Comparison of ENCODE assay signal across 10 cellular contexts in the genomic region with DNA sequence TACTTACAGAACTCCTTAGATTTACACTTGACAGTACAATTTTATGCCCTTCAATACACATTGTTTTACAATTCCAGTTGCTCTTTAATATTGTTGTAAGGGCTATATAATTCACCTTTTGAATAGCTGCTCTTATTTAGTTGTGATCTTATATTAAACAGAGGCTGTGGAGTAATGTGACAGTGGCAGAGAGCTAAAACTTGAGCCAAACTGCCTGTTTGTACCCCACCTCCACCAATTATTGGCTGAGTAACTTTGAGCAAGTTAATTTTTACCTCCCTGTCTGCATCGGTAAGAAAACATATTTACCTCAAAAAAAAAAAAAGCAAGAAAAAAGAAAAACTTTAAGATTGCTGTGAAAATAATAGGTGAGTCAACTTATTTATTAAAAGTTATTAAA. TPM values are rescaled to one million over a fixed set of nuclear protein-coding genes. Genes with fewer than 3 reads are reported as not detected.
DNase-seq lines count a peak whose midpoint lies in the region; ATAC-seq and TF ChIP-seq lines count a peak whose summit lies in the region.
"Had no signal": no experiment of that assay in that cellular context is flagged by ENCODE, and none has a peak within 500 bp of the region (broad histone marks: within the 10 kb centered on the region; RNA-seq: fewer than 3 reads in every experiment).

No MANE protein-coding gene starts in this region.

- no peaks in the 10 kb centered on the region for H3K36me3 ChIP-seq in tibial nerve

- WGBS in tibial nerve, 2 donors = 24 to 31% methylated on average over 1 of the region's 1 CpG

- peaks cover 53% of the 10 kb centered on the region for H3K4me1 Mint-ChIP-seq in activated CD4-positive, alpha-beta T cell treated with anti-CD3 and anti-CD28 coated beads, Interleukin-2, amount 10 ng/mL, durations not matched to agents 7 days and 5 days
- H3K4me1 Mint-ChIP-seq in activated T-helper 17 cell treated with anti-CD3 and anti-CD28 coated beads, Interleukin-2, amount 50 U/mL, for 72 hours = peaks cover 47% of the 10 kb centered on the region
- peaks cover 68% of the 10 kb centered on the region for H3K4me1 Mint-ChIP-seq in stimulated activated memory B cell treated with anti-CD40 and anti-IgM and Interleukin-4, amounts not matched to agents 10 μg/mL and 1 μg/mL and 100 μg/mL, for 72 hours

- no peaks in the 10 kb centered on the region for H3K27me3 ChIP-seq in tibial nerve

- peak overlapping the region; percentile 97 for H3K4me3 Mint-ChIP-seq in activated CD4-positive, alpha-beta T cell treated with anti-CD3 and anti-CD28 coated beads, Interleukin-2, amount 10 ng/mL, durations not matched to agents 7 days and 5 days
- H3K4me3 Mint-ChIP-seq in activated T-helper 17 cell treated with anti-CD3 and anti-CD28 coated beads, Interleukin-2, amount 50 U/mL, for 72 hours = peak overlapping the region; percentile 95
- peak overlapping the region; percentile 95 for H3K4me3 Mint-ChIP-seq in stimulated activated memory B cell treated with anti-CD40 and anti-IgM and Interleukin-4, amounts not matched to agents 10 μg/mL and 1 μg/mL and 100 μg/mL, for 72 hours

- H3K27ac ChIP-seq in tibial nerve = peak overlapping the region in 1 of 4 donors; percentile 100

- TF ChIP-seq CTCF in tibial nerve (IDR thresholded peaks at IDR 0.05) = no peak

- H3K4me1 ChIP-seq in tibial nerve = peaks cover 0 to 51% (median 12%) of the 10 kb centered on the region in 4 donors

- CTCF ChIA-PET in activated CD4-positive, alpha-beta T cell treated with anti-CD3 and anti-CD28 coated beads, Interleukin-2, amount 10 ng/mL, durations not matched to agents 7 days and 5 days (lab: Charles Lee) = interaction anchor here (1.4 to 1.6 kb wide), 2 partner anchors 16 to 34 kb away, joined by 3 to 9 read pairs; no protein-coding TSS in a partner anchor

- POLR2A ChIA-PET in activated CD4-positive, alpha-beta T cell treated with anti-CD3 and anti-CD28 coated beads, Interleukin-2, amount 10 ng/mL, durations not matched to agents 7 days and 5 days (lab: Charles Lee) = no interaction called here

- no peak for TF ChIP-seq EP300 in tibial nerve (IDR thresholded peaks at IDR 0.05)

- H3K4me3 ChIP-seq in iPS-18c (ENCODE audit: insufficient read depth, low read depth, low read length) = peak overlapping the region; percentile 24; the same call in 1 of the 2 replicates
- peak overlapping the region in 2 of 4 donors; percentile 74 to 93 for H3K4me3 ChIP-seq in tibial nerve

- no peak for DNase-seq in activated CD4-positive, alpha-beta T cell treated with anti-CD3 and anti-CD28 coated beads, Interleukin-2, amount 10 ng/mL, durations not matched to agents 7 days and 5 days
- no peak for DNase-seq in activated CD4-positive, alpha-beta T cell treated with anti-CD3 and anti-CD28 coated beads, Interleukin-2, amount 50 U/mL, for 1 hour
- no peak for DNase-seq in tibial nerve (ENCODE audit: low spot score in 2 of 2)
- DNase-seq in GDM1 (lab: John Stamatoyannopoulos, UW) = no peak
- DNase-seq: AML-193, NCI-H446 had no signal

- ATAC-seq in activated T-helper 17 cell treated with anti-CD3 and anti-CD28 coated beads, Interleukin-2, amount 50 U/mL, for 72 hours (replicated peaks) = no peak
- no peak for ATAC-seq in stimulated activated memory B cell treated with anti-CD40 and anti-IgM and Interleukin-4, amounts not matched to agents 10 μg/mL and 1 μg/mL and 100 μg/mL, for 72 hours
- no peak for ATAC-seq in activated CD4-positive, CD25-positive, alpha-beta regulatory T cell treated with anti-CD3 and anti-CD28 coated beads, Interleukin-2, amount 50 U/mL, for 24 hours

- peaks cover 6% of the 10 kb centered on the region for H3K9me3 Mint-ChIP-seq in activated CD4-positive, alpha-beta T cell treated with anti-CD3 and anti-CD28 coated beads, Interleukin-2, amount 10 ng/mL, durations not matched to agents 7 days and 5 days
- no peaks in the 10 kb centered on the region for H3K9me3 Mint-ChIP-seq in activated T-helper 17 cell treated with anti-CD3 and anti-CD28 coated beads, Interleukin-2, amount 50 U/mL, for 72 hours
- H3K9me3 Mint-ChIP-seq in stimulated activated memory B cell treated with anti-CD40 and anti-IgM and Interleukin-4, amounts not matched to agents 10 μg/mL and 1 μg/mL and 100 μg/mL, for 72 hours = peaks cover 6% of the 10 kb centered on the region

- no peak for TF ChIP-seq POLR2A in tibial nerve (IDR thresholded peaks at IDR 0.05)

- peak overlapping the region; percentile 99 for H3K27ac Mint-ChIP-seq in activated CD4-positive, alpha-beta T cell treated with anti-CD3 and anti-CD28 coated beads, Interleukin-2, amount 10 ng/mL, durations not matched to agents 7 days and 5 days
- H3K27ac Mint-ChIP-seq in activated T-helper 17 cell treated with anti-CD3 and anti-CD28 coated beads, Interleukin-2, amount 50 U/mL, for 72 hours = peak overlapping the region; percentile 98
- H3K27ac Mint-ChIP-seq in stimulated activated memory B cell treated with anti-CD40 and anti-IgM and Interleukin-4, amounts not matched to agents 10 μg/mL and 1 μg/mL and 100 μg/mL, for 72 hours = peak overlapping the region; percentile 98

- H3K27me3 Mint-ChIP-seq in activated CD4-positive, alpha-beta T cell treated with anti-CD3 and anti-CD28 coated beads, Interleukin-2, amount 10 ng/mL, durations not matched to agents 7 days and 5 days = no peaks in the 10 kb centered on the region
- H3K27me3 Mint-ChIP-seq in activated T-helper 17 cell treated with anti-CD3 and anti-CD28 coated beads, Interleukin-2, amount 50 U/mL, for 72 hours = no peaks in the 10 kb centered on the region
- H3K27me3 Mint-ChIP-seq in stimulated activated memory B cell treated with anti-CD40 and anti-IgM and Interleukin-4, amounts not matched to agents 10 μg/mL and 1 μg/mL and 100 μg/mL, for 72 hours = no peaks in the 10 kb centered on the region

- H3K36me3 Mint-ChIP-seq in activated CD4-positive, alpha-beta T cell treated with anti-CD3 and anti-CD28 coated beads, Interleukin-2, amount 10 ng/mL, durations not matched to agents 7 days and 5 days (ENCODE audit: low read depth) = peaks cover 27% of the 10 kb centered on the region
- peaks cover 62% of the 10 kb centered on the region for H3K36me3 Mint-ChIP-seq in activated T-helper 17 cell treated with anti-CD3 and anti-CD28 coated beads, Interleukin-2, amount 50 U/mL, for 72 hours (ENCODE audit: low read depth)
- peaks cover 31% of the 10 kb centered on the region for H3K36me3 Mint-ChIP-seq in stimulated activated memory B cell treated with anti-CD40 and anti-IgM and Interleukin-4, amounts not matched to agents 10 μg/mL and 1 μg/mL and 100 μg/mL, for 72 hours

- H3K9me3 ChIP-seq in iPS-18c (ENCODE audit: control insufficient read depth, insufficient read depth, low read length) = no peaks in the 10 kb centered on the region
- H3K9me3 ChIP-seq in tibial nerve = no peaks in the 10 kb centered on the region

RNA-seq across cellular contexts. Expression of a gene that starts 1.6 kb away (rescaled TPM):
- 10 to 100 TPM; 61.0 to 63.1 TPM for total RNA-seq in activated CD4-positive, alpha-beta T cell treated with anti-CD3 and anti-CD28 coated beads, Interleukin-2, amount 10 ng/mL, durations not matched to agents 7 days and 5 days
- total RNA-seq in activated T-helper 17 cell treated with anti-CD3 and anti-CD28 coated beads, Interleukin-2, amount 50 U/mL, for 72 hours = 10 to 100 TPM; 64.1 to 78.5 TPM
- total RNA-seq in tibial nerve = 10 to 100 TPM; 36.0 to 53.3 (median 45.7) TPM

RNA-seq across cellular contexts. Expression of a gene that starts 56.9 kb away (rescaled TPM):
- total RNA-seq in activated CD4-positive, alpha-beta T cell treated with anti-CD3 and anti-CD28 coated beads, Interleukin-2, amount 10 ng/mL, durations not matched to agents 7 days and 5 days = not detected
- not detected for total RNA-seq in activated T-helper 17 cell treated with anti-CD3 and anti-CD28 coated beads, Interleukin-2, amount 50 U/mL, for 72 hours
- not detected for total RNA-seq in tibial nerve
